In genomic region chr6:2072450-2072849, GRCh38 we compare ENCODE assay signal across 1 cellular context.
TF ChIP-seq lines count a peak whose summit lies in the region.

No MANE protein-coding gene starts in this region.

TF ChIP-seq in IMR-90, 13 proteins besides CTCF, POLR2A, EP300 and RAD21 (continued from another document):
- TF ChIP-seq SMC3 (IDR thresholded peaks at IDR 0.05; ENCODE audit: low read depth, low read length) (no peak), MAFK (IDR thresholded peaks at IDR 0.05; ENCODE audit: low read depth, low read length) (no peak), CEBPB (IDR thresholded peaks at IDR 0.05; ENCODE audit: low read depth, low read length) (no peak)
